Comparison of ENCODE assay signal across 8 cellular contexts in genomic region chr6:20202070-20202658, GRCh38. TPM values are rescaled to one million over a fixed set of nuclear protein-coding genes. Genes with fewer than 3 reads are reported as not detected.
DNase-seq lines count a peak whose midpoint lies in the region; ATAC-seq and TF ChIP-seq lines count a peak whose summit lies in the region.

No MANE protein-coding gene starts in this region.

- no peaks in the 10 kb centered on the region for H3K27me3 Mint-ChIP-seq in T-helper 17 cell

- WGBS in liver: 22% methylated on average over 1 of the region's 1 CpG
- WGBS in suprapubic skin: 27% methylated on average over 1 of the region's 1 CpG

- TF ChIP-seq CTCF in GM12864 (IDR thresholded peaks at IDR 0.05; ENCODE audit: low read depth, low read length, missing control alignments): no peak
- TF ChIP-seq CTCF in liver (IDR thresholded peaks at IDR 0.05; ENCODE audit: low read depth, low read length, missing input control): no peak
- TF ChIP-seq CTCF in suprapubic skin (IDR thresholded peaks at IDR 0.05): no peak

- no peak overlapping the region; the same call in 1 of the 2 replicates for H3K4me3 ChIP-seq in GM12864 (ENCODE audit: low read depth, low read length)
- no peak overlapping the region for H3K4me3 ChIP-seq in liver (ENCODE audit: low read depth in 1 of 3, low read length in 3 of 3)
- H3K4me3 ChIP-seq in suprapubic skin: no peak overlapping the region

- no peak overlapping the region for H3K4me3 Mint-ChIP-seq in T-helper 17 cell

- TF ChIP-seq POLR2A in suprapubic skin (IDR thresholded peaks at IDR 0.05): no peak

- H3K4me1 ChIP-seq in liver (ENCODE audit: control insufficient read depth in 4 of 4, insufficient read depth in 4 of 4, low read length in 3 of 4) (peaks cover 0 to 6% (median 4%) of the 10 kb centered on the region in 4 donors), suprapubic skin (peaks cover 40% of the 10 kb centered on the region)

- DNase-seq in GM12864 (ENCODE audit: low read depth): peak; percentile 71
- no peak for DNase-seq in T-helper 17 cell
- DNase-seq in suprapubic skin (ENCODE audit: low spot score in 2 of 2): no peak
- DNase-seq in NCI-H2171 (lab: John Stamatoyannopoulos, UW): no peak
- DNase-seq in AG08395 (ENCODE audit: low spot score): no peak

- peaks cover 41% of the 10 kb centered on the region for H3K4me1 Mint-ChIP-seq in T-helper 17 cell

- peak overlapping the region; percentile 99 for H3K27ac Mint-ChIP-seq in T-helper 17 cell

- H3K36me3 Mint-ChIP-seq in T-helper 17 cell (ENCODE audit: low read depth): peaks cover 8% of the 10 kb centered on the region

- no peaks in the 10 kb centered on the region for H3K27me3 ChIP-seq in liver (ENCODE audit: control insufficient read depth in 4 of 4, insufficient read depth in 4 of 4, low read length in 3 of 4)
- H3K27me3 ChIP-seq in suprapubic skin: no peaks in the 10 kb centered on the region

- no peaks in the 10 kb centered on the region for H3K9me3 ChIP-seq in T-helper 17 cell (ENCODE audit: control insufficient read depth, low read length, poor library complexity, severe bottlenecking)
- H3K9me3 ChIP-seq in liver (ENCODE audit: control insufficient read depth in 4 of 4, low read length in 3 of 4): no peaks in the 10 kb centered on the region
- no peaks in the 10 kb centered on the region for H3K9me3 ChIP-seq in suprapubic skin

- H3K36me3 ChIP-seq in liver (ENCODE audit: control insufficient read depth in 4 of 4, insufficient read depth in 3 of 4, low read depth in 1 of 4, low read length in 3 of 4): no peaks in the 10 kb centered on the region
- H3K36me3 ChIP-seq in suprapubic skin: no peaks in the 10 kb centered on the region

- H3K27ac ChIP-seq in liver (ENCODE audit: low read depth in 1 of 2, low read length in 2 of 2): peak overlapping the region; percentile 61 to 73
- no peak overlapping the region for H3K27ac ChIP-seq in suprapubic skin

- TF ChIP-seq EP300 in suprapubic skin (IDR thresholded peaks at IDR 0.05): no peak

- peak overlapping the region; percentile 22 to 66 for H3K9ac ChIP-seq in liver (ENCODE audit: low read depth in 1 of 2, low read length in 2 of 2)

- peak in 1 of 2 donors; percentile 37 for TF ChIP-seq RAD21 in liver (IDR thresholded peaks at IDR 0.05)

- ATAC-seq in GM21447 (IDR thresholded peaks at IDR 0.05; ENCODE audit: unreplicated experiment) (peak; percentile 87), HG03571 (IDR thresholded peaks at IDR 0.05; ENCODE audit: unreplicated experiment) (peak; percentile 89), T-helper 17 cell (peak; percentile 83)

TF ChIP-seq in liver, 16 proteins besides CTCF, POLR2A, EP300 and RAD21:
- TF ChIP-seq FOXA2 (IDR thresholded peaks at IDR 0.05): no peak
- peak; percentile 70 to 74 for TF ChIP-seq JUND (IDR thresholded peaks at IDR 0.05)
- TF ChIP-seq ATF3 (IDR thresholded peaks at IDR 0.05): peak; percentile 64
- TF ChIP-seq REST (IDR thresholded peaks at IDR 0.05): no peak
- TF ChIP-seq, protein P1, sequence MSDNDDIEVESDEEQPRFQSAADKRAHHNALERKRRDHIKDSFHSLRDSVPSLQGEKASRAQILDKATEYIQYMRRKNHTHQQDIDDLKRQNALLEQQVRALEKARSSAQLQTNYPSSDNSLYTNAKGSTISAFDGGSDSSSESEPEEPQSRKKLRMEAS (IDR thresholded peaks at IDR 0.05): no peak
- TF ChIP-seq EGR1 (IDR thresholded peaks at IDR 0.05; ENCODE audit: low read depth in 2 of 2): no peak
- TF ChIP-seq RXRA (IDR thresholded peaks at IDR 0.05): peak in 1 of 2 donors; percentile 8
- TF ChIP-seq NR2F2 (IDR thresholded peaks at IDR 0.05): no peak
- no peak for TF ChIP-seq HNF4G (IDR thresholded peaks at IDR 0.05)
- TF ChIP-seq YY1 (IDR thresholded peaks at IDR 0.05): no peak
- no peak for TF ChIP-seq TAF1 (conservative IDR thresholded peaks at IDR 0.05)
- TF ChIP-seq SP1 (IDR thresholded peaks at IDR 0.05): peak; percentile 39
- TF ChIP-seq HNF4A (conservative IDR thresholded peaks at IDR 0.05): no peak
- TF ChIP-seq, protein P2, sequence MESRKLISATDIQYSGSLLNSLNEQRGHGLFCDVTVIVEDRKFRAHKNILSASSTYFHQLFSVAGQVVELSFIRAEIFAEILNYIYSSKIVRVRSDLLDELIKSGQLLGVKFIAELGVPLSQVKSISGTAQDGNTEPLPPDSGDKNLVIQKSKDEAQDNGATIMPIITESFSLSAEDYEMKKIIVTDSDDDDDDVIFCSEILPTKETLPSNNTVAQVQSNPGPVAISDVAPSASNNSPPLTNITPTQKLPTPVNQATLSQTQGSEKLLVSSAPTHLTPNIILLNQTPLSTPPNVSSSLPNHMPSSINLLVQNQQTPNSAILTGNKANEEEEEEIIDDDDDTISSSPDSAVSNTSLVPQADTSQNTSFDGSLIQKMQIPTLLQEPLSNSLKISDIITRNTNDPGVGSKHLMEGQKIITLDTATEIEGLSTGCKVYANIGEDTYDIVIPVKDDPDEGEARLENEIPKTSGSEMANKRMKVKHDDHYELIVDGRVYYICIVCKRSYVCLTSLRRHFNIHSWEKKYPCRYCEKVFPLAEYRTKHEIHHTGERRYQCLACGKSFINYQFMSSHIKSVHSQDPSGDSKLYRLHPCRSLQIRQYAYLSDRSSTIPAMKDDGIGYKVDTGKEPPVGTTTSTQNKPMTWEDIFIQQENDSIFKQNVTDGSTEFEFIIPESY (IDR thresholded peaks at IDR 0.05): no peak
- peak; percentile 32 to 49 for TF ChIP-seq GABPA (IDR thresholded peaks at IDR 0.05 in 1 of 2, conservative IDR thresholded peaks at IDR 0.05 in 1 of 2)
- TF ChIP-seq FOXA1 (IDR thresholded peaks at IDR 0.05): no peak

RNA-seq across cellular contexts. Expression of gene MBOAT1, which starts 10.1 kb away (rescaled TPM):
- 10 to 100 TPM; 20.6 to 25.9 TPM for total RNA-seq in T-helper 17 cell
- total RNA-seq in liver: 1 to 10 TPM; 5.0 to 9.3 TPM
- polyA plus RNA-seq in liver: 1 to 10 TPM; 1.2 to 1.5 TPM
- 10 to 100 TPM in 1 of 4 donors, 1 to 10 TPM in 3; 5.3 to 18.8 (median 8.2) TPM for total RNA-seq in suprapubic skin
